1 cellular context compared by ENCODE assay signal in genomic region chr9:123282343-123283047, GRCh38.
TF ChIP-seq lines count a peak whose summit lies in the region.

No MANE protein-coding gene starts in this region.

TF ChIP-seq in HCT116, 20 proteins besides CTCF, POLR2A, EP300 and RAD21 (continued from another document):
- TF ChIP-seq REST (IDR thresholded peaks at IDR 0.05; ENCODE audit: low read depth) (no peak), SIN3A (IDR thresholded peaks at IDR 0.05; ENCODE audit: low read depth) (no peak), FOSL1 (IDR thresholded peaks at IDR 0.05; ENCODE audit: low read depth) (peak; percentile 49)
